ENCODE assay signal across 22 cellular contexts in genomic region chr6:150058986-150059385, GRCh38. TPM values are rescaled to one million over a fixed set of nuclear protein-coding genes. Genes with fewer than 3 reads are reported as not detected.
A peak's percentile ranks its signal among the peaks of the same experiment; 100 is the strongest.
DNase-seq lines count a peak whose midpoint lies in the region; ATAC-seq and TF ChIP-seq lines count a peak whose summit lies in the region.
"Had no signal": no experiment of that assay in that cellular context is flagged by ENCODE, and none has a peak within 500 bp of the region (broad histone marks: within the 10 kb centered on the region; RNA-seq: fewer than 3 reads in every experiment).

No MANE protein-coding gene starts in this region.

- intact Hi-C loops in activated CD4-positive, alpha-beta memory T cell treated with anti-CD3 and anti-CD28 coated beads for 36 hours (cut with micrococcal nuclease): no loop called here
- intact Hi-C loops in lower leg skin (cut with DNase I; ENCODE audit: low total_unique reads): no loop called here

- H3K9me3 ChIP-seq in HEK293 (ENCODE audit: control insufficient read depth, insufficient read depth, low read depth, low read length): no peaks in the 10 kb centered on the region
- H3K9me3 ChIP-seq in T-helper 17 cell (ENCODE audit: control insufficient read depth, low read length, poor library complexity, severe bottlenecking): no peaks in the 10 kb centered on the region
- H3K9me3 ChIP-seq: A549; BLaER1 treated with 17β-estradiol and CSF1 and Interleukin-3, amounts not matched to agents 10 nM and 100 nM; Caco-2 had no signal

- H3K27ac ChIP-seq in HEK293 (ENCODE audit: extremely low read depth, low read depth, low read length): no peak overlapping the region
- H3K27ac ChIP-seq: 22Rv1; A549; BLaER1 treated with 17β-estradiol and CSF1 and Interleukin-3, amounts not matched to agents 10 nM and 100 nM; C4-2B had no signal

- H3K4me3 Mint-ChIP-seq in activated CD4-positive, alpha-beta memory T cell treated with anti-CD3 and anti-CD28 coated beads for 36 hours: no peak overlapping the region
- no peak overlapping the region for H3K4me3 Mint-ChIP-seq in activated CD4-positive, alpha-beta memory T cell treated with anti-CD3 and anti-CD28 coated beads, Interleukin-2, amount 10 ng/mL, durations not matched to agents 7 days and 5 days
- no peak overlapping the region for H3K4me3 Mint-ChIP-seq in T-helper 17 cell
- no peak overlapping the region for H3K4me3 Mint-ChIP-seq in activated T-cell treated with anti-CD3 and anti-CD28 coated beads, Interleukin-2, amount 50 U/mL, for 24 hours
- H3K4me3 Mint-ChIP-seq: B cell; CD4-positive, alpha-beta T cell; CD8-positive, alpha-beta T cell had no signal

- no peaks in the 10 kb centered on the region for H3K4me1 ChIP-seq in HEK293 (ENCODE audit: control insufficient read depth, insufficient read depth, low read length)
- H3K4me1 ChIP-seq: A549, Caco-2 had no signal

- WGBS in lower leg skin, 2 donors: 88 to 94% methylated on average over 6 of the region's 6 CpGs

- ATAC-seq in T-helper 17 cell (no peak), GM21390 (IDR thresholded peaks at IDR 0.05; ENCODE audit: unreplicated experiment) (no peak)
- ATAC-seq: A549; CD8-positive, alpha-beta T cell; GM12878 had no signal

- peaks cover 8% of the 10 kb centered on the region for H3K4me1 Mint-ChIP-seq in activated CD4-positive, alpha-beta memory T cell treated with anti-CD3 and anti-CD28 coated beads for 36 hours (ENCODE audit: low read depth)
- H3K4me1 Mint-ChIP-seq in activated CD4-positive, alpha-beta memory T cell treated with anti-CD3 and anti-CD28 coated beads, Interleukin-2, amount 10 ng/mL, durations not matched to agents 7 days and 5 days: peaks cover 12% of the 10 kb centered on the region
- H3K4me1 Mint-ChIP-seq in T-helper 17 cell: peaks cover 11% of the 10 kb centered on the region
- H3K4me1 Mint-ChIP-seq in activated T-cell treated with anti-CD3 and anti-CD28 coated beads, Interleukin-2, amount 50 U/mL, for 24 hours (ENCODE audit: low read depth): peaks cover 9% of the 10 kb centered on the region

- no peak for TF ChIP-seq POLR2A in lower leg skin (IDR thresholded peaks at IDR 0.05)

- no peak overlapping the region for H3K4me3 ChIP-seq in HEK293 (ENCODE audit: low read depth, low read length)
- H3K4me3 ChIP-seq in lower leg skin (ENCODE audit: low read depth, poor library complexity, severe bottlenecking): peak overlapping the region; percentile 3
- H3K4me3 ChIP-seq: A549; BLaER1 treated with 17β-estradiol and CSF1 and Interleukin-3, amounts not matched to agents 10 nM and 100 nM; GM12878 had no signal

- TF ChIP-seq CTCF in HEK293 (tag by site-specific recombination; IDR thresholded peaks at IDR 0.05) (no peak), lower leg skin (IDR thresholded peaks at IDR 0.05) (no peak)

- no peak for DNase-seq in activated CD4-positive, alpha-beta memory T cell treated with anti-CD3 and anti-CD28 coated beads for 36 hours
- no peak for DNase-seq in activated CD4-positive, alpha-beta memory T cell treated with anti-CD3 and anti-CD28 coated beads, Interleukin-2, amount 10 ng/mL, durations not matched to agents 7 days and 5 days
- DNase-seq in T-helper 17 cell (no peak), lower leg skin (ENCODE audit: low spot score in 2 of 2) (no peak)
- DNase-seq in activated T-cell treated with anti-CD3 and anti-CD28 coated beads, Interleukin-2, amount 50 U/mL, for 24 hours: no peak
- DNase-seq: AML-193; Caco-2; Calu3; CD4-positive, alpha-beta T cell; CD8-positive, alpha-beta T cell; DMS79 treated with DMSO at 0.1 percent for 48 hours; GDM1 had no signal

- peaks cover 4 to 38% of the 10 kb centered on the region in 2 experiments; a peak in 2 of 3 replicates for H3K36me3 ChIP-seq in HEK293 (ENCODE audit: control insufficient read depth in 2 of 2, insufficient read depth in 1 of 2, low read length in 2 of 2)

- peaks cover 26% of the 10 kb centered on the region for H3K27me3 Mint-ChIP-seq in activated CD4-positive, alpha-beta memory T cell treated with anti-CD3 and anti-CD28 coated beads for 36 hours
- H3K27me3 Mint-ChIP-seq in activated CD4-positive, alpha-beta memory T cell treated with anti-CD3 and anti-CD28 coated beads, Interleukin-2, amount 10 ng/mL, durations not matched to agents 7 days and 5 days: peaks cover 29% of the 10 kb centered on the region
- H3K27me3 Mint-ChIP-seq in T-helper 17 cell: peaks cover 44% of the 10 kb centered on the region
- H3K27me3 Mint-ChIP-seq in activated T-cell treated with anti-CD3 and anti-CD28 coated beads, Interleukin-2, amount 50 U/mL, for 24 hours: peaks cover 43% of the 10 kb centered on the region

- H3K36me3 Mint-ChIP-seq in activated CD4-positive, alpha-beta memory T cell treated with anti-CD3 and anti-CD28 coated beads for 36 hours: no peaks in the 10 kb centered on the region
- H3K36me3 Mint-ChIP-seq in activated CD4-positive, alpha-beta memory T cell treated with anti-CD3 and anti-CD28 coated beads, Interleukin-2, amount 10 ng/mL, durations not matched to agents 7 days and 5 days (ENCODE audit: low read depth): no peaks in the 10 kb centered on the region
- H3K36me3 Mint-ChIP-seq in T-helper 17 cell (ENCODE audit: low read depth): peaks cover 4% of the 10 kb centered on the region
- H3K36me3 Mint-ChIP-seq in activated T-cell treated with anti-CD3 and anti-CD28 coated beads, Interleukin-2, amount 50 U/mL, for 24 hours (ENCODE audit: low read depth): no peaks in the 10 kb centered on the region

- POLR2A ChIA-PET in activated CD4-positive, alpha-beta memory T cell treated with anti-CD3 and anti-CD28 coated beads for 36 hours (lab: Charles Lee): no interaction called here
- POLR2A ChIA-PET in activated CD4-positive, alpha-beta memory T cell treated with anti-CD3 and anti-CD28 coated beads, Interleukin-2, amount 10 ng/mL, durations not matched to agents 7 days and 5 days (lab: Charles Lee): no interaction called here
- POLR2A ChIA-PET in HEK293 (lab: Yijun Ruan, JAX): no interaction called here

- no peaks in the 10 kb centered on the region for H3K9me3 Mint-ChIP-seq in activated CD4-positive, alpha-beta memory T cell treated with anti-CD3 and anti-CD28 coated beads for 36 hours
- no peaks in the 10 kb centered on the region for H3K9me3 Mint-ChIP-seq in activated CD4-positive, alpha-beta memory T cell treated with anti-CD3 and anti-CD28 coated beads, Interleukin-2, amount 10 ng/mL, durations not matched to agents 7 days and 5 days
- H3K9me3 Mint-ChIP-seq in activated T-cell treated with anti-CD3 and anti-CD28 coated beads, Interleukin-2, amount 50 U/mL, for 24 hours: no peaks in the 10 kb centered on the region
- H3K9me3 Mint-ChIP-seq: CD4-positive, alpha-beta T cell; CD8-positive, alpha-beta T cell had no signal

- CTCF ChIA-PET in activated CD4-positive, alpha-beta memory T cell treated with anti-CD3 and anti-CD28 coated beads for 36 hours (lab: Charles Lee): interaction anchor here (0.6 kb wide), 1 partner anchor 20 kb away, joined by 5 read pairs; no protein-coding TSS in a partner anchor
- CTCF ChIA-PET in activated CD4-positive, alpha-beta memory T cell treated with anti-CD3 and anti-CD28 coated beads, Interleukin-2, amount 10 ng/mL, durations not matched to agents 7 days and 5 days (lab: Charles Lee): interaction anchor here (1.4 kb wide), 1 partner anchor 12 kb away, joined by 7 read pairs; no protein-coding TSS in a partner anchor
- CTCF ChIA-PET in HEK293 (lab: Yijun Ruan, JAX): no interaction called here

- peak overlapping the region; percentile 32 for H3K27ac Mint-ChIP-seq in activated CD4-positive, alpha-beta memory T cell treated with anti-CD3 and anti-CD28 coated beads for 36 hours
- no peak overlapping the region for H3K27ac Mint-ChIP-seq in activated CD4-positive, alpha-beta memory T cell treated with anti-CD3 and anti-CD28 coated beads, Interleukin-2, amount 10 ng/mL, durations not matched to agents 7 days and 5 days
- peak overlapping the region; percentile 75 for H3K27ac Mint-ChIP-seq in T-helper 17 cell
- no peak overlapping the region for H3K27ac Mint-ChIP-seq in activated T-cell treated with anti-CD3 and anti-CD28 coated beads, Interleukin-2, amount 50 U/mL, for 24 hours
- H3K27ac Mint-ChIP-seq: B cell; CD4-positive, alpha-beta T cell; CD8-positive, alpha-beta T cell had no signal

TF ChIP-seq in HEK293, 187 proteins besides CTCF, POLR2A, EP300 and RAD21:
- peak; percentile 98 for TF ChIP-seq PRDM1 (tag by site-specific recombination; IDR thresholded peaks at IDR 0.05)
- TF ChIP-seq BCL6B (tag by site-specific recombination; IDR thresholded peaks at IDR 0.05): no peak
- TF ChIP-seq ZNF366 (tag by site-specific recombination; conservative IDR thresholded peaks at IDR 0.05): peak; percentile 74

RNA-seq across cellular contexts. Expression of gene ULBP3, which starts 9.9 kb away (rescaled TPM):
- under 1 TPM in 1 of 2 experiments, not detected in 1; 0.61 TPM for total RNA-seq in activated CD4-positive, alpha-beta memory T cell treated with anti-CD3 and anti-CD28 coated beads for 36 hours
- 1 to 10 TPM; 2.2 to 3.5 TPM for total RNA-seq in activated CD4-positive, alpha-beta memory T cell treated with anti-CD3 and anti-CD28 coated beads, Interleukin-2, amount 10 ng/mL, durations not matched to agents 7 days and 5 days
- total RNA-seq in T-helper 17 cell: 1 to 10 TPM in 1 of 2 donors, under 1 TPM in 1; 0.68 to 1.6 TPM
- total RNA-seq in lower leg skin: 1 to 10 TPM in 3 of 4 donors, not detected in 1; 1.2 to 2.4 (median 1.2) TPM
- total RNA-seq: GM12878 had no signal

RNA-seq across cellular contexts. Expression of gene RAET1L, which starts 33.7 kb away (rescaled TPM):
- not detected for total RNA-seq in activated CD4-positive, alpha-beta memory T cell treated with anti-CD3 and anti-CD28 coated beads for 36 hours
- total RNA-seq in activated CD4-positive, alpha-beta memory T cell treated with anti-CD3 and anti-CD28 coated beads, Interleukin-2, amount 10 ng/mL, durations not matched to agents 7 days and 5 days: not detected
- not detected for total RNA-seq in T-helper 17 cell
- 1 to 10 TPM; 1.2 to 7.1 (median 3.6) TPM for total RNA-seq in lower leg skin
- total RNA-seq: A172; B cell; Caco-2; CD4-positive, alpha-beta T cell; CD8-positive, alpha-beta T cell; G401; GM12878 had no signal

Comparison
In these comparisons a context has a peak if more than half of its experiments do, and no peak if none do; other contexts are left out.
1. H3K27ac Mint-ChIP-seq: peak in activated CD4-positive, alpha-beta memory T cell treated with anti-CD3 and anti-CD28 coated beads for 36 hours (single experiment) and T-helper 17 cell (single experiment); none in activated CD4-positive, alpha-beta memory T cell treated with anti-CD3 and anti-CD28 coated beads, Interleukin-2, amount 10 ng/mL, durations not matched to agents 7 days and 5 days (single experiment) and activated T-cell treated with anti-CD3 and anti-CD28 coated beads, Interleukin-2, amount 50 U/mL, for 24 hours (single experiment).